Comparison of ENCODE assay signal across 22 cellular contexts in genomic region chr7:74194686-74195085, GRCh38. TPM values are rescaled to one million over a fixed set of nuclear protein-coding genes. Genes with fewer than 3 reads are reported as not detected.
A peak's percentile ranks its signal among the peaks of the same experiment; 100 is the strongest.
DNase-seq lines count a peak whose midpoint lies in the region; ATAC-seq and TF ChIP-seq lines count a peak whose summit lies in the region.
"Had no signal": no experiment of that assay in that cellular context is flagged by ENCODE, and none has a peak within 500 bp of the region (broad histone marks: within the 10 kb centered on the region; RNA-seq: fewer than 3 reads in every experiment).

No MANE protein-coding gene starts in this region.

- H3K27ac ChIP-seq in upper lobe of right lung, result no peak overlapping the region
- H3K27ac ChIP-seq: colonic mucosa, neutrophil had no signal

- peaks cover 16% of the 10 kb centered on the region for H3K4me1 Mint-ChIP-seq in activated naive CD8-positive, alpha-beta T cell treated with anti-CD3 and anti-CD28 coated beads for 36 hours
- H3K4me1 Mint-ChIP-seq: mesothelial cell of epicardium had no signal

- no peaks in the 10 kb centered on the region for H3K4me1 ChIP-seq in upper lobe of right lung
- H3K4me1 ChIP-seq: colonic mucosa had no signal

- H3K4me3 ChIP-seq in upper lobe of right lung, result no peak overlapping the region
- H3K4me3 ChIP-seq: colonic mucosa, MG63 had no signal

- intact Hi-C loops in left cardiac atrium (cut with DNase I) (no loop called here), cardiac septum (cut with DNase I) (no loop called here), upper lobe of right lung (cut with DNase I) (no loop called here)

- H3K27ac Mint-ChIP-seq in activated naive CD8-positive, alpha-beta T cell treated with anti-CD3 and anti-CD28 coated beads for 36 hours, result peak overlapping the region; percentile 52
- H3K27ac Mint-ChIP-seq: activated CD4-positive, alpha-beta memory T cell treated with anti-CD3 and anti-CD28 coated beads for 36 hours; mesothelial cell of epicardium had no signal

- TF ChIP-seq CTCF in upper lobe of right lung (IDR thresholded peaks at IDR 0.05), result no peak

- H3K36me3 Mint-ChIP-seq in activated naive CD8-positive, alpha-beta T cell treated with anti-CD3 and anti-CD28 coated beads for 36 hours, result peaks cover 22% of the 10 kb centered on the region

- no peaks in the 10 kb centered on the region for H3K27me3 ChIP-seq in upper lobe of right lung
- H3K27me3 ChIP-seq: colonic mucosa, MG63, neutrophil had no signal

- H3K36me3 ChIP-seq in upper lobe of right lung, result peaks cover 71% of the 10 kb centered on the region

- H3K27me3 Mint-ChIP-seq in activated naive CD8-positive, alpha-beta T cell treated with anti-CD3 and anti-CD28 coated beads for 36 hours, result no peaks in the 10 kb centered on the region
- H3K27me3 Mint-ChIP-seq: activated CD4-positive, alpha-beta memory T cell treated with anti-CD3 and anti-CD28 coated beads for 36 hours had no signal

- no peaks in the 10 kb centered on the region for H3K9me3 Mint-ChIP-seq in activated naive CD8-positive, alpha-beta T cell treated with anti-CD3 and anti-CD28 coated beads for 36 hours
- H3K9me3 Mint-ChIP-seq: activated CD4-positive, alpha-beta memory T cell treated with anti-CD3 and anti-CD28 coated beads for 36 hours; mesothelial cell of epicardium had no signal

- H3K4me3 Mint-ChIP-seq in activated naive CD8-positive, alpha-beta T cell treated with anti-CD3 and anti-CD28 coated beads for 36 hours, result no peak overlapping the region
- H3K4me3 Mint-ChIP-seq: activated CD4-positive, alpha-beta memory T cell treated with anti-CD3 and anti-CD28 coated beads for 36 hours; mesothelial cell of epicardium had no signal

- H3K9me3 ChIP-seq in upper lobe of right lung, result no peaks in the 10 kb centered on the region
- H3K9me3 ChIP-seq: colonic mucosa, MG63, neutrophil had no signal

- DNase-seq in left cardiac atrium, result peak; percentile 14
- DNase-seq in cardiac septum (ENCODE audit: low spot score), result no peak
- DNase-seq in activated naive CD8-positive, alpha-beta T cell treated with anti-CD3 and anti-CD28 coated beads for 36 hours, result no peak
- DNase-seq in mesenteric fat pad (ENCODE audit: low spot score), result peak; percentile 45
- peak; percentile 33 for DNase-seq in upper lobe of right lung
- no peak for DNase-seq in NCI-H345 (lab: John Stamatoyannopoulos, UW)
- no peak for DNase-seq in NCI-H1105 treated with DMSO at 0.1 percent for 48 hours (lab: John Stamatoyannopoulos, UW)
- DNase-seq in KG1 (lab: John Stamatoyannopoulos, UW), result no peak
- DNase-seq: activated CD4-positive, alpha-beta memory T cell treated with anti-CD3 and anti-CD28 coated beads for 36 hours; colonic mucosa; DMS79; foreskin fibroblast; MG63; NCI-H187 treated with DMSO at 0.1 percent for 48 hours; NCI-H446 treated with DMSO at 0.1 percent for 48 hours; NK-92 treated with Interleukin-12 subunit alpha and Interleukin-12 subunit beta, amount 100 ng/mL, for 24 hours; retina; stimulated activated CD4-positive, alpha-beta T cell treated with anti-CD3 and anti-CD28 coated beads, Interleukin-15, amount 100 ng/mL, for 24 hours; stimulated activated naive CD4-positive, alpha-beta T cell treated with Interleukin-2 at 50 U/mL for 16 hours had no signal

- ATAC-seq in left cardiac atrium, result no peak
- no peak for ATAC-seq in upper lobe of right lung

RNA-seq across cellular contexts. Expression of gene LAT2, which starts 15.1 kb away (rescaled TPM):
- 1 to 10 TPM; 4.2 to 5.6 TPM for total RNA-seq in left cardiac atrium
- 2.3 TPM for total RNA-seq in cardiac septum
- total RNA-seq in activated naive CD8-positive, alpha-beta T cell treated with anti-CD3 and anti-CD28 coated beads for 36 hours, result 1 to 10 TPM; 2.6 to 3.2 TPM
- 15.7 TPM for total RNA-seq in mesenteric fat pad
- 47.0 TPM for total RNA-seq in upper lobe of right lung
- total RNA-seq: H4 had no signal

RNA-seq across cellular contexts. Expression of gene EIF4H, which starts 20.5 kb away (rescaled TPM):
- total RNA-seq in left cardiac atrium (100 to 1,000 TPM; 163 to 219 TPM), cardiac septum (168 TPM), mesenteric fat pad (236 TPM), upper lobe of right lung (218 TPM)
- 100 to 1,000 TPM; 423 to 428 TPM for total RNA-seq in activated naive CD8-positive, alpha-beta T cell treated with anti-CD3 and anti-CD28 coated beads for 36 hours

RNA-seq across cellular contexts. Expression of gene RFC2, which starts 59.5 kb away (rescaled TPM):
- total RNA-seq in left cardiac atrium (10 to 100 TPM; 13.8 to 14.3 TPM), cardiac septum (8.3 TPM), mesenteric fat pad (16.9 TPM), upper lobe of right lung (16.3 TPM)
- total RNA-seq in activated naive CD8-positive, alpha-beta T cell treated with anti-CD3 and anti-CD28 coated beads for 36 hours, result 100 to 1,000 TPM; 111 to 112 TPM

Comparison
In these comparisons a context has a peak if more than half of its experiments do, and no peak if none do; other contexts are left out.
1. DNase-seq: peak in left cardiac atrium (single experiment), mesenteric fat pad (single experiment) and upper lobe of right lung (single experiment); none in cardiac septum (single experiment), activated naive CD8-positive, alpha-beta T cell treated with anti-CD3 and anti-CD28 coated beads for 36 hours (single experiment), NCI-H345 (single experiment), NCI-H1105 treated with DMSO at 0.1 percent for 48 hours (single experiment) and KG1 (single experiment).